In the genomic region with DNA sequence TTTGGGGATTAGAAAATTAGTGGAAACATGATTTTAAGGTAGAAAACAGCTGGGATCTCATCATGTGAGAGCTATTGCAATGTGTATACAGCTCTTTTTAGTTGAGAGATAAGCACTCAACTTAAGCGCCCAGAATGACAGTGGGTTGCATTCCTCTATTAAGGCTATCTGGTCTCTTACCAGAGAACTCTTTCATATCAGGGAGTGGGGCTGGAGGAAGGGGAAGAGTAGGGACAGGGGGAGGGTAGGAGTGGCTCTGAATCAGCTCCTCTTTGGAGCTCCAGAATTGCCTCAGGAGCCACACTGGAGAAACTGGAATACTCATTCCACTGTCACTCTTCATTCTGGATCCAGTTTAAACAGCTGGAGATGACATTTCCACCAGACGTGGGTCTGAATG, we compare ENCODE assay signal across 16 cellular contexts.
"Had no signal": no experiment of that assay in that cellular context is flagged by ENCODE, and none has a peak within 500 bp of the region (broad histone marks: within the 10 kb centered on the region; RNA-seq: fewer than 3 reads in every experiment).

No MANE protein-coding gene starts in this region.

- H3K36me3 Mint-ChIP-seq: activated naive CD4-positive, alpha-beta T cell treated with anti-CD3 and anti-CD28 coated beads, Interleukin-2, amount 10 ng/mL, durations not matched to agents 7 days and 5 days; neural progenitor cell had no signal

- H3K4me3 Mint-ChIP-seq: activated naive CD4-positive, alpha-beta T cell treated with anti-CD3 and anti-CD28 coated beads, Interleukin-2, amount 10 ng/mL, durations not matched to agents 7 days and 5 days; activated T-cell treated with anti-CD3 and anti-CD28 coated beads, Interleukin-2, amount 50 U/mL, for 24 hours; neural progenitor cell; T-helper 2 cell treated with Interferon-gamma antibody and Interleukin-4, amounts not matched to agents 5 μg/mL and 100 μg/mL, for 36 hours had no signal

- H3K27me3 ChIP-seq: esophagus muscularis mucosa, neural progenitor cell, ovary, SJSA1, suprapubic skin, upper lobe of left lung had no signal

- ATAC-seq: activated CD4-positive, CD25-positive, alpha-beta regulatory T cell treated with anti-CD3 and anti-CD28 coated beads, Interleukin-2, amount 50 U/mL, for 24 hours had no signal

- H3K36me3 ChIP-seq: esophagus muscularis mucosa, neural progenitor cell, ovary, SJSA1, suprapubic skin, upper lobe of left lung had no signal

- DNase-seq: activated naive CD4-positive, alpha-beta T cell treated with anti-CD3 and anti-CD28 coated beads, Interleukin-2, amount 10 ng/mL, durations not matched to agents 7 days and 5 days; activated T-cell treated with anti-CD3 and anti-CD28 coated beads, Interleukin-2, amount 50 U/mL, for 24 hours; glutamatergic neuron; ovary; stimulated activated CD4-positive, alpha-beta T cell treated with anti-CD3 and anti-CD28 coated beads, Interleukin-4, amount 100 ng/mL, for 4 hours; stimulated activated CD8-positive, alpha-beta memory T cell treated with anti-CD3 and anti-CD28 coated beads, Interleukin-4, amount 100 ng/mL, for 48 hours; stimulated activated naive CD4-positive, alpha-beta T cell treated with Interleukin-2 at 50 U/mL for 16 hours; upper lobe of left lung had no signal

- H3K27ac Mint-ChIP-seq: activated naive CD4-positive, alpha-beta T cell treated with anti-CD3 and anti-CD28 coated beads, Interleukin-2, amount 10 ng/mL, durations not matched to agents 7 days and 5 days; activated T-cell treated with anti-CD3 and anti-CD28 coated beads, Interleukin-2, amount 50 U/mL, for 24 hours; neural progenitor cell; T-helper 2 cell treated with Interferon-gamma antibody and Interleukin-4, amounts not matched to agents 5 μg/mL and 100 μg/mL, for 36 hours had no signal

- H3K9me3 ChIP-seq: esophagus muscularis mucosa, ovary, SJSA1, suprapubic skin, upper lobe of left lung had no signal

- H3K27ac ChIP-seq: neural progenitor cell, ovary, SJSA1, skin epidermis, suprapubic skin, upper lobe of left lung had no signal

- H3K9me3 Mint-ChIP-seq: activated naive CD4-positive, alpha-beta T cell treated with anti-CD3 and anti-CD28 coated beads, Interleukin-2, amount 10 ng/mL, durations not matched to agents 7 days and 5 days; activated T-cell treated with anti-CD3 and anti-CD28 coated beads, Interleukin-2, amount 50 U/mL, for 24 hours; neural progenitor cell; T-helper 2 cell treated with Interferon-gamma antibody and Interleukin-4, amounts not matched to agents 5 μg/mL and 100 μg/mL, for 36 hours had no signal

- H3K4me3 ChIP-seq: esophagus muscularis mucosa, lung, neural progenitor cell, ovary, SJSA1, skin epidermis, suprapubic skin, upper lobe of left lung had no signal
